Comparison of ENCODE assay signal across 11 cellular contexts in genomic region chr22:40203568-40203967, GRCh38. TPM values are rescaled to one million over a fixed set of nuclear protein-coding genes. Genes with fewer than 3 reads are reported as not detected.
DNase-seq lines count a peak whose midpoint lies in the region; ATAC-seq lines count a peak whose summit lies in the region.
"Had no signal": no experiment of that assay in that cellular context is flagged by ENCODE, and none has a peak within 500 bp of the region (broad histone marks: within the 10 kb centered on the region; RNA-seq: fewer than 3 reads in every experiment).

No MANE protein-coding gene starts in this region.

- H3K4me3 ChIP-seq in rectal smooth muscle tissue (ENCODE audit: low read length), result no peak overlapping the region
- H3K4me3 ChIP-seq: A549, thyroid gland had no signal

- H3K36me3 ChIP-seq in rectal smooth muscle tissue (ENCODE audit: control insufficient read depth, insufficient read depth, low read length), result no peaks in the 10 kb centered on the region
- H3K36me3 ChIP-seq: thyroid gland had no signal

- no peak overlapping the region for H3K9ac ChIP-seq in rectal smooth muscle tissue (ENCODE audit: low read length)

- H3K4me1 Mint-ChIP-seq in activated T-helper 17 cell treated with anti-CD3 and anti-CD28 coated beads, Interleukin-2, amount 50 U/mL, for 72 hours, result peaks cover 28% of the 10 kb centered on the region

- DNase-seq in DMS79 treated with DMSO at 0.1 percent for 48 hours (lab: John Stamatoyannopoulos, UW) (peak; percentile 2), DMS79 (lab: John Stamatoyannopoulos, UW) (no peak), NCI-H2081 treated with DMSO at 0.1 percent for 48 hours (lab: John Stamatoyannopoulos, UW) (no peak)
- DNase-seq: left cardiac atrium had no signal

- ATAC-seq in HG02885 (IDR thresholded peaks at IDR 0.05; ENCODE audit: poor library complexity, unreplicated experiment) (peak; percentile 51), GM19328 (IDR thresholded peaks at IDR 0.05; ENCODE audit: unreplicated experiment) (no peak), GM19452 (IDR thresholded peaks at IDR 0.05; ENCODE audit: unreplicated experiment) (no peak)
- peak; percentile 94 for ATAC-seq in activated T-helper 17 cell treated with anti-CD3 and anti-CD28 coated beads, Interleukin-2, amount 50 U/mL, for 72 hours (replicated peaks)
- ATAC-seq: A549 had no signal

- no peaks in the 10 kb centered on the region for H3K36me3 Mint-ChIP-seq in activated T-helper 17 cell treated with anti-CD3 and anti-CD28 coated beads, Interleukin-2, amount 50 U/mL, for 72 hours (ENCODE audit: low read depth)

- no peaks in the 10 kb centered on the region for H3K27me3 ChIP-seq in rectal smooth muscle tissue (ENCODE audit: control insufficient read depth, insufficient read depth, low read length)
- H3K27me3 ChIP-seq: thyroid gland had no signal

- H3K9me3 Mint-ChIP-seq in activated T-helper 17 cell treated with anti-CD3 and anti-CD28 coated beads, Interleukin-2, amount 50 U/mL, for 72 hours, result no peaks in the 10 kb centered on the region

- peak overlapping the region; percentile 80 for H3K27ac Mint-ChIP-seq in activated T-helper 17 cell treated with anti-CD3 and anti-CD28 coated beads, Interleukin-2, amount 50 U/mL, for 72 hours

- peaks cover 37% of the 10 kb centered on the region for H3K4me1 ChIP-seq in rectal smooth muscle tissue (ENCODE audit: control insufficient read depth, insufficient read depth, low read length)
- H3K4me1 ChIP-seq: A549 had no signal

- peak overlapping the region; percentile 84 for H3K4me3 Mint-ChIP-seq in activated T-helper 17 cell treated with anti-CD3 and anti-CD28 coated beads, Interleukin-2, amount 50 U/mL, for 72 hours

- no peaks in the 10 kb centered on the region for H3K27me3 Mint-ChIP-seq in activated T-helper 17 cell treated with anti-CD3 and anti-CD28 coated beads, Interleukin-2, amount 50 U/mL, for 72 hours

- H3K27ac ChIP-seq in rectal smooth muscle tissue (ENCODE audit: low read depth, low read length), result peak overlapping the region; percentile 56
- H3K27ac ChIP-seq: A549 had no signal

RNA-seq across cellular contexts. Expression of gene TNRC6B, which starts 25.8 kb away (rescaled TPM):
- total RNA-seq in activated T-helper 17 cell treated with anti-CD3 and anti-CD28 coated beads, Interleukin-2, amount 50 U/mL, for 72 hours, result 10 to 100 TPM; 45.3 to 59.1 TPM

Comparison
In these comparisons a context has a peak if more than half of its experiments do, and no peak if none do; other contexts are left out.
1. ATAC-seq: peak in HG02885 (single experiment) and activated T-helper 17 cell treated with anti-CD3 and anti-CD28 coated beads, Interleukin-2, amount 50 U/mL, for 72 hours (single experiment); none in GM19328 (single experiment) and GM19452 (single experiment).